In genomic region chr3:4633078-4634004, GRCh38 we compare ENCODE assay signal across 8 cellular contexts.
A peak's percentile ranks its signal among the peaks of the same experiment; 100 is the strongest.
DNase-seq lines count a peak whose midpoint lies in the region; ATAC-seq and TF ChIP-seq lines count a peak whose summit lies in the region.

No MANE protein-coding gene starts in this region.

- CTCF ChIA-PET in Calu3 (lab: Charles Lee), result interaction anchor here (0.6 to 1.3 kb wide), 5 partner anchors 18 to 343 kb away, joined by 3 to 18 read pairs (median 4); partner anchors contain the start of gene SETMAR

- no peak overlapping the region for H3K27ac Mint-ChIP-seq in Calu3 (ENCODE audit: unreplicated experiment)

- no peaks in the 10 kb centered on the region for H3K4me1 Mint-ChIP-seq in Calu3 (ENCODE audit: low read depth, unreplicated experiment)

- H3K36me3 Mint-ChIP-seq in Calu3 (ENCODE audit: insufficient read depth, unreplicated experiment), result no peaks in the 10 kb centered on the region

- peaks cover 14% of the 10 kb centered on the region for H3K27me3 Mint-ChIP-seq in Calu3 (ENCODE audit: unreplicated experiment)

- no TSS peak for BruUV-seq in Calu3 (replicated peaks; lab: Mats Ljungman, UMichigan)

- ATAC-seq in GM18909 (IDR thresholded peaks at IDR 0.05; ENCODE audit: poor library complexity, unreplicated experiment) (peak; percentile 87), HG03469 (IDR thresholded peaks at IDR 0.05; ENCODE audit: unreplicated experiment) (peak; percentile 60)

- H3K9me3 Mint-ChIP-seq in Calu3 (ENCODE audit: low read depth, unreplicated experiment), result no peaks in the 10 kb centered on the region

- H3K4me3 Mint-ChIP-seq in Calu3 (ENCODE audit: low read depth, unreplicated experiment), result no peak overlapping the region

- DNase-seq in Calu3 (peak; percentile 19), NOMO-1 (lab: John Stamatoyannopoulos, UW; ENCODE audit: unreplicated experiment in 2 of 2) (peak; percentile 25 to 73), brain pericyte (ENCODE audit: low read depth, low spot score) (peak; percentile 17), iris pigment epithelial cell (ENCODE audit: low read depth) (peak; percentile 70), stromal cell of bone marrow (ENCODE audit: low read depth) (peak; percentile 41)
- DNase-seq in activated CD4-positive, alpha-beta T cell treated with anti-CD3 and anti-CD28 coated beads, Interleukin-2, amount 50 U/mL, for 4 hours, result no peak

- intact Hi-C loops in Calu3 (cut with micrococcal nuclease; ENCODE audit: unreplicated experiment), result loop anchor here (1.0 kb wide), 1 partner anchor 282 kb away; no protein-coding TSS in a partner anchor

- TF ChIP-seq CTCF in Calu3 (IDR thresholded peaks at IDR 0.05; ENCODE audit: unreplicated experiment), result peak; percentile 38

Comparison
In these comparisons a context has a peak if more than half of its experiments do, and no peak if none do; other contexts are left out.
1. DNase-seq: peak in Calu3 (single experiment), NOMO-1 (2 of 2), brain pericyte (single experiment), iris pigment epithelial cell (single experiment) and stromal cell of bone marrow (single experiment); none in activated CD4-positive, alpha-beta T cell treated with anti-CD3 and anti-CD28 coated beads, Interleukin-2, amount 50 U/mL, for 4 hours (0 of 2).